ENCODE assay signal across 8 cellular contexts in genomic region chr1:183989078-183989577, GRCh38. TPM values are rescaled to one million over a fixed set of nuclear protein-coding genes. Genes with fewer than 3 reads are reported as not detected.
DNase-seq lines count a peak whose midpoint lies in the region; ATAC-seq, FAIRE-seq and TF ChIP-seq lines count a peak whose summit lies in the region.

No MANE protein-coding gene starts in this region.

- ATAC-seq in GM21515 (IDR thresholded peaks at IDR 0.05; ENCODE audit: unreplicated experiment) = peak; percentile 94
- peak; percentile 92 for ATAC-seq in omental fat pad (ENCODE audit: low FRiP score)

- DNase-seq in GM12864 (ENCODE audit: low read depth) (peak; percentile 66), HT1080 (ENCODE audit: low read depth) (peak; percentile 83), bronchial epithelial cell (ENCODE audit: low read depth) (peak; percentile 81), omental fat pad (ENCODE audit: low spot score) (peak; percentile 26), NOMO-1 treated with DMSO at 0.1 percent for 48 hours (lab: John Stamatoyannopoulos, UW; ENCODE audit: unreplicated experiment) (no peak), HT-29 (ENCODE audit: low spot score) (no peak), NCI-H1694 treated with DMSO at 0.1 percent for 48 hours (lab: John Stamatoyannopoulos, UW) (no peak)

- no peak for FAIRE-seq in bronchial epithelial cell (lab: Jason Lieb, UNC)

- no peaks in the 10 kb centered on the region for H3K36me3 ChIP-seq in bronchial epithelial cell (ENCODE audit: control insufficient read depth, insufficient read depth, low read length)

- H3K4me3 ChIP-seq in GM12864 (ENCODE audit: low read depth, low read length) (no peak overlapping the region), bronchial epithelial cell (ENCODE audit: low read depth, low read length) (no peak overlapping the region)

- no peaks in the 10 kb centered on the region for H3K27me3 ChIP-seq in bronchial epithelial cell (ENCODE audit: control insufficient read depth, insufficient read depth, low read length)

- TF ChIP-seq CTCF in GM12864 (IDR thresholded peaks at IDR 0.05; ENCODE audit: low read depth, low read length, missing control alignments) (peak; percentile 3), bronchial epithelial cell (IDR thresholded peaks at IDR 0.05; ENCODE audit: insufficient read depth, low read length, severe bottlenecking) (no peak), omental fat pad (IDR thresholded peaks at IDR 0.05) (no peak)

RNA-seq across cellular contexts. Expression of gene COLGALT2, which starts 48.4 kb away (rescaled TPM):
- 1.5 and 1.9 TPM in 2 replicates for total RNA-seq in HT1080 (2014; rRNA removed; shearing (Covaris generic))
- 1.6 and 2.4 TPM in 2 replicates for polyA plus RNA-seq in HT1080 (2015; cell fraction: cytosol; rRNA removed)
- polyA plus RNA-seq in HT1080 (2015; cell fraction: nucleus; rRNA removed) = 5.3 and 8.0 TPM in 2 replicates
- total RNA-seq in bronchial epithelial cell (0.13 TPM in 1 of 2 replicates, not detected in the other), omental fat pad (1 to 10 TPM in 3 of 4 donors, under 1 TPM in 1; 0.72 to 6.1 (median 1.7) TPM)
- total RNA-seq in HT-29 (2014; rRNA removed; shearing (Covaris generic)) = not detected in 2 replicates

Comparison
In these comparisons a context has a peak if more than half of its experiments do, and no peak if none do; other contexts are left out.
1. DNase-seq: peak in GM12864 (single experiment), HT1080 (single experiment), bronchial epithelial cell (single experiment) and omental fat pad (single experiment); none in NOMO-1 treated with DMSO at 0.1 percent for 48 hours (single experiment), HT-29 (single experiment) and NCI-H1694 treated with DMSO at 0.1 percent for 48 hours (single experiment).